Comparison of ENCODE assay signal across 8 cellular contexts in genomic region chr15:66907826-66908502, GRCh38.
DNase-seq lines count a peak whose midpoint lies in the region; ATAC-seq and TF ChIP-seq lines count a peak whose summit lies in the region.

No MANE protein-coding gene starts in this region.

- no peak for TF ChIP-seq CTCF in esophagus squamous epithelium (IDR thresholded peaks at IDR 0.05)
- no peak for TF ChIP-seq CTCF in nephron (IDR thresholded peaks at IDR 0.05; ENCODE audit: unreplicated experiment in 3 of 3)
- no peak for TF ChIP-seq CTCF in WERI-Rb-1 (IDR thresholded peaks at IDR 0.05; ENCODE audit: low read depth, low read length)

- H3K9me3 ChIP-seq in BLaER1: peaks cover 6% of the 10 kb centered on the region
- no peaks in the 10 kb centered on the region for H3K9me3 ChIP-seq in esophagus squamous epithelium
- no peaks in the 10 kb centered on the region for H3K9me3 ChIP-seq in WERI-Rb-1 (ENCODE audit: severe bottlenecking)

- ATAC-seq in HG02610 (IDR thresholded peaks at IDR 0.05; ENCODE audit: unreplicated experiment): no peak

- H3K27ac ChIP-seq in BLaER1 (no peak overlapping the region), esophagus squamous epithelium (peak overlapping the region in 3 of 4 donors; percentile 1 to 44 (median 35)), WERI-Rb-1 (no peak overlapping the region)

- 27 to 50% methylated on average over 1 to 2 of the region's 6 CpGs for WGBS in esophagus squamous epithelium, 2 donors

- H3K4me3 ChIP-seq in BLaER1: no peak overlapping the region
- no peak overlapping the region for H3K4me3 ChIP-seq in esophagus squamous epithelium
- H3K4me3 ChIP-seq in WERI-Rb-1 (ENCODE audit: low read depth, low read length): no peak overlapping the region

- DNase-seq in NCI-H69 (lab: John Stamatoyannopoulos, UW) (peak; percentile 56), esophagus squamous epithelium (lab: John Stamatoyannopoulos, UW) (no peak), ecto neural progenitor cell (ENCODE audit: low spot score) (no peak), SHP77 (lab: John Stamatoyannopoulos, UW) (no peak), WERI-Rb-1 (no peak)

- H3K27me3 Mint-ChIP-seq in nephron (ENCODE audit: low read depth): peaks cover 12% of the 10 kb centered on the region

- H3K4me1 Mint-ChIP-seq in nephron: peaks cover 38% of the 10 kb centered on the region

- H3K36me3 ChIP-seq in BLaER1 (no peaks in the 10 kb centered on the region), esophagus squamous epithelium (no peaks in the 10 kb centered on the region), WERI-Rb-1 (no peaks in the 10 kb centered on the region)

- no peaks in the 10 kb centered on the region for H3K36me3 Mint-ChIP-seq in nephron (ENCODE audit: low read depth)

- peaks cover 14% of the 10 kb centered on the region for H4K20me1 ChIP-seq in BLaER1

- H3K27me3 ChIP-seq in BLaER1: peaks cover 12% of the 10 kb centered on the region
- H3K27me3 ChIP-seq in esophagus squamous epithelium: no peaks in the 10 kb centered on the region
- no peaks in the 10 kb centered on the region for H3K27me3 ChIP-seq in WERI-Rb-1 (ENCODE audit: insufficient read depth, low read depth, severe bottlenecking)

- H3K27ac Mint-ChIP-seq in nephron: peak overlapping the region in 2 of 3 experiments; percentile 32 to 55

- H3K9me3 Mint-ChIP-seq in nephron: peaks cover under 1% of the 10 kb centered on the region

- TF ChIP-seq POLR2A in esophagus squamous epithelium (IDR thresholded peaks at IDR 0.05): no peak

- intact Hi-C loops in esophagus squamous epithelium (cut with DNase I): no loop called here

- no peak overlapping the region for H3K4me3 Mint-ChIP-seq in nephron

- H3K4me1 ChIP-seq in BLaER1: peaks cover 51% of the 10 kb centered on the region
- peaks cover 9 to 20% (median 10%) of the 10 kb centered on the region in 3 donors for H3K4me1 ChIP-seq in esophagus squamous epithelium

- H3K4me2 ChIP-seq in BLaER1: peak overlapping the region; percentile 65

- no peak overlapping the region for H3K9ac ChIP-seq in BLaER1

Comparison
In these comparisons a context has a peak if more than half of its experiments do, and no peak if none do; other contexts are left out.
1. H3K27ac ChIP-seq: peak in esophagus squamous epithelium (3 of 4); none in BLaER1 (single experiment) and WERI-Rb-1 (single experiment).